ENCODE assay signal across 8 cellular contexts in genomic region chr4:53490965-53491622, GRCh38.
A peak's percentile ranks its signal among the peaks of the same experiment; 100 is the strongest.
DNase-seq lines count a peak whose midpoint lies in the region; ATAC-seq, FAIRE-seq and TF ChIP-seq lines count a peak whose summit lies in the region.

No MANE protein-coding gene starts in this region.

- peak overlapping the region; percentile 84 to 93 (median 89) for H3K27ac Mint-ChIP-seq in nephron

- H3K9me2 ChIP-seq in OCI-LY7 (ENCODE audit: insufficient read depth, low read length), result no peaks in the 10 kb centered on the region

- H3K4me1 ChIP-seq in BE2C (peaks cover 11% of the 10 kb centered on the region), OCI-LY7 (ENCODE audit: insufficient read depth, low read length, poor library complexity, severe bottlenecking) (no peaks in the 10 kb centered on the region)

- H3K4me2 ChIP-seq in OCI-LY7 (ENCODE audit: low read length), result no peak overlapping the region

- H3K4me1 Mint-ChIP-seq in nephron, result peaks cover 28% of the 10 kb centered on the region

- peak; percentile 80 for TF ChIP-seq CTCF in BE2C (IDR thresholded peaks at IDR 0.05; ENCODE audit: low read depth, low read length)
- peak; percentile 83 for TF ChIP-seq CTCF in OCI-LY7 (conservative IDR thresholded peaks at IDR 0.05; ENCODE audit: low read length)
- peak; percentile 66 to 72 (median 69) for TF ChIP-seq CTCF in nephron (IDR thresholded peaks at IDR 0.05; ENCODE audit: unreplicated experiment in 3 of 3)

- peaks cover 6% of the 10 kb centered on the region for H3K27me3 Mint-ChIP-seq in nephron (ENCODE audit: low read depth)

- DNase-seq in BE2C (peak; percentile 19), H54 (ENCODE audit: insufficient read length, low spot score) (no peak), OCI-LY7 (ENCODE audit: low spot score) (peak; percentile 45)
- DNase-seq in central memory CD4-positive, alpha-beta T cell, result no peak

- no peaks in the 10 kb centered on the region for H3K9me3 Mint-ChIP-seq in nephron

- TF ChIP-seq POLR2A in H54 (IDR thresholded peaks at IDR 0.05; ENCODE audit: low read depth, low read length), result no peak

- FAIRE-seq in H54 (lab: Jason Lieb, UNC) (peak; percentile 15), endometrium (lab: Jason Lieb, UNC) (peak; percentile 89)

- intact Hi-C loops in OCI-LY7 (cut with micrococcal nuclease; ENCODE audit: unreplicated experiment), result loop anchor here (10.0 kb wide), 1 partner anchor 744 kb away; no protein-coding TSS in a partner anchor

- ATAC-seq in HG03039 (IDR thresholded peaks at IDR 0.05; ENCODE audit: unreplicated experiment), result no peak
- no peak for ATAC-seq in GM21717 (IDR thresholded peaks at IDR 0.05; ENCODE audit: unreplicated experiment)

- CTCF ChIA-PET in OCI-LY7 (lab: Charles Lee; ENCODE audit: unreplicated experiment), result no interaction called here

- no peak overlapping the region for H3K27ac ChIP-seq in OCI-LY7 (ENCODE audit: low read depth, low read length, poor library complexity, severe bottlenecking)

- POLR2A ChIA-PET in OCI-LY7 (lab: Charles Lee), result interaction anchor here (2.2 kb wide), 1 partner anchor 13 kb away, joined by 5 read pairs; no protein-coding TSS in a partner anchor

- H3K4me3 Mint-ChIP-seq in nephron, result peak overlapping the region in 1 of 3 experiments; percentile 37

- H4K20me1 ChIP-seq in OCI-LY7 (ENCODE audit: insufficient read depth, low read length), result no peaks in the 10 kb centered on the region

- H3K36me3 ChIP-seq in BE2C (no peaks in the 10 kb centered on the region), OCI-LY7 (ENCODE audit: insufficient read depth, low read length) (no peaks in the 10 kb centered on the region)

- no peak overlapping the region for H2AFZ ChIP-seq in OCI-LY7 (ENCODE audit: low read length)

- no TSS peak for BruUV-seq in OCI-LY7 (replicated peaks; lab: Mats Ljungman, UMichigan)

- H3K27me3 ChIP-seq in BE2C, result no peaks in the 10 kb centered on the region

- peaks cover 8% of the 10 kb centered on the region for H3K36me3 Mint-ChIP-seq in nephron (ENCODE audit: low read depth)

- H3K9me3 ChIP-seq in BE2C (no peaks in the 10 kb centered on the region), OCI-LY7 (ENCODE audit: low read length) (no peaks in the 10 kb centered on the region)

- no peaks in the 10 kb centered on the region for H3K79me2 ChIP-seq in OCI-LY7 (ENCODE audit: insufficient read depth, low read depth, low read length)

- H3K4me3 ChIP-seq in BE2C (ENCODE audit: low read depth, low read length) (no peak overlapping the region), OCI-LY7 (ENCODE audit: low read depth, low read length, poor library complexity, severe bottlenecking) (no peak overlapping the region)

Comparison
In these comparisons a context has a peak if more than half of its experiments do, and no peak if none do; other contexts are left out.
1. DNase-seq: peak in BE2C (single experiment) and OCI-LY7 (single experiment); none in H54 (single experiment) and central memory CD4-positive, alpha-beta T cell (single experiment).
2. Peak in every context shown above with its lines, with median percentiles within 50 percentile points of each other: CTCF ChIP-seq.